8 cellular contexts compared by ENCODE assay signal in genomic region chr16:88534731-88535141, GRCh38. TPM values are rescaled to one million over a fixed set of nuclear protein-coding genes. Genes with fewer than 3 reads are reported as not detected.
A peak's percentile ranks its signal among the peaks of the same experiment; 100 is the strongest.
DNase-seq lines count a peak whose midpoint lies in the region; ATAC-seq lines count a peak whose summit lies in the region.

No MANE protein-coding gene starts in this region.

- H3K9me2 ChIP-seq in Karpas-422 (replicated peaks; ENCODE audit: insufficient read depth, low read length) = no peaks in the 10 kb centered on the region

- ATAC-seq in right cardiac atrium (no peak), HG02588 (IDR thresholded peaks at IDR 0.05; ENCODE audit: unreplicated experiment) (no peak)

- H3K9ac ChIP-seq in Karpas-422 (ENCODE audit: low read length) = peak overlapping the region; percentile 80

- H3K4me3 Mint-ChIP-seq in activated naive CD4-positive, alpha-beta T cell treated with anti-CD3 and anti-CD28 coated beads, Interleukin-2, amount 50 U/mL, for 24 hours = peak overlapping the region; percentile 84

- H2AFZ ChIP-seq in Karpas-422 (ENCODE audit: low read length) = no peak overlapping the region

- no peaks in the 10 kb centered on the region for H3K36me3 ChIP-seq in Karpas-422 (ENCODE audit: insufficient read depth, low read length)

- peaks cover 9% of the 10 kb centered on the region; the same call in 1 of the 2 replicates for H4K20me1 ChIP-seq in Karpas-422 (ENCODE audit: insufficient read depth, low read depth, low read length)

- H3K4me2 ChIP-seq in Karpas-422 (ENCODE audit: low read depth, low read length, poor library complexity, severe bottlenecking) = peak overlapping the region; percentile 94

- intact Hi-C loops in right cardiac atrium (cut with DNase I) = no loop called here

- H3K27ac ChIP-seq in Karpas-422 (ENCODE audit: low read length) = no peak overlapping the region
- peak overlapping the region; percentile 6 for H3K27ac ChIP-seq in right cardiac atrium (ENCODE audit: low read length)

- H3K4me1 ChIP-seq in Karpas-422 (ENCODE audit: low read length) = peaks cover 8% of the 10 kb centered on the region
- H3K4me1 ChIP-seq in right cardiac atrium (ENCODE audit: control insufficient read depth, insufficient read depth, low read length) = no peaks in the 10 kb centered on the region

- peaks cover 13% of the 10 kb centered on the region for H3K4me1 Mint-ChIP-seq in activated naive CD4-positive, alpha-beta T cell treated with anti-CD3 and anti-CD28 coated beads, Interleukin-2, amount 50 U/mL, for 24 hours

- H3K27me3 ChIP-seq in Karpas-422 (ENCODE audit: low read length) = no peaks in the 10 kb centered on the region
- no peaks in the 10 kb centered on the region for H3K27me3 ChIP-seq in right cardiac atrium (ENCODE audit: control insufficient read depth, insufficient read depth)

- DNase-seq in activated gamma-delta T cell treated with Interleukin-2 at 50 U/mL for 16 hours (peak; percentile 36), activated gamma-delta T cell (lab: John Stamatoyannopoulos, UW) (no peak), Karpas-422 (peak; percentile 51), right cardiac atrium (peak; percentile 57 to 86 (median 79)), NK-92 (lab: John Stamatoyannopoulos, UW; ENCODE audit: unreplicated experiment) (no peak)
- peak; percentile 55 for DNase-seq in stimulated activated CD4-positive, alpha-beta T cell treated with anti-CD3 and anti-CD28 coated beads, Interleukin-15, amount 100 ng/mL, for 24 hours

- H3K9me3 ChIP-seq in Karpas-422 (ENCODE audit: low read length) = no peaks in the 10 kb centered on the region
- H3K9me3 ChIP-seq in right cardiac atrium (ENCODE audit: control insufficient read depth, low read length) = no peaks in the 10 kb centered on the region

- peaks cover under 1% of the 10 kb centered on the region for H3K27me3 Mint-ChIP-seq in activated naive CD4-positive, alpha-beta T cell treated with anti-CD3 and anti-CD28 coated beads, Interleukin-2, amount 50 U/mL, for 24 hours

- H3K36me3 Mint-ChIP-seq in activated naive CD4-positive, alpha-beta T cell treated with anti-CD3 and anti-CD28 coated beads, Interleukin-2, amount 50 U/mL, for 24 hours = peaks cover 2% of the 10 kb centered on the region

- no peaks in the 10 kb centered on the region for H3K9me3 Mint-ChIP-seq in activated naive CD4-positive, alpha-beta T cell treated with anti-CD3 and anti-CD28 coated beads, Interleukin-2, amount 50 U/mL, for 24 hours

- H3K4me3 ChIP-seq in Karpas-422 (ENCODE audit: low read length) (peak overlapping the region; percentile 86), right cardiac atrium (ENCODE audit: low read length) (peak overlapping the region; percentile 64)

- H3K27ac Mint-ChIP-seq in activated naive CD4-positive, alpha-beta T cell treated with anti-CD3 and anti-CD28 coated beads, Interleukin-2, amount 50 U/mL, for 24 hours = peak overlapping the region; percentile 86

- H3K79me2 ChIP-seq in Karpas-422 (ENCODE audit: low read length) = peaks cover 4% of the 10 kb centered on the region; the same call in 1 of the 2 replicates

- WGBS in right cardiac atrium = 32% methylated on average over 48 of the region's 48 CpGs

RNA-seq across cellular contexts. Expression of gene ZC3H18, which starts 35.5 kb away (rescaled TPM):
- total RNA-seq in Karpas-422 (2014; rRNA removed; shearing (Covaris generic); ENCODE audit: low replicate concordance) = 8.3 and 17.5 TPM in 2 replicates
- 10 to 100 TPM; 17.5 to 25.1 (median 21.2) TPM for total RNA-seq in right cardiac atrium
- polyA plus RNA-seq in right cardiac atrium = 19.6 TPM

Comparison
In these comparisons a context has a peak if more than half of its experiments do, and no peak if none do; other contexts are left out.
1. DNase-seq: peak in activated gamma-delta T cell treated with Interleukin-2 at 50 U/mL for 16 hours (single experiment), Karpas-422 (single experiment), right cardiac atrium (3 of 3) and stimulated activated CD4-positive, alpha-beta T cell treated with anti-CD3 and anti-CD28 coated beads, Interleukin-15, amount 100 ng/mL, for 24 hours (single experiment); none in activated gamma-delta T cell (single experiment) and NK-92 (single experiment).